In genomic region chr2:100948965-100949364, GRCh38 we compare ENCODE assay signal across 2 cellular contexts.
TF ChIP-seq lines count a peak whose summit lies in the region.

No MANE protein-coding gene starts in this region.

TF ChIP-seq in GM23338, 12 proteins besides CTCF, POLR2A, EP300 and RAD21 (continued from another document):
- no peak for TF ChIP-seq ZNF462 (CRISPR knock-in tag; IDR thresholded peaks at IDR 0.05)
- no peak for TF ChIP-seq ETS1 (IDR thresholded peaks at IDR 0.05)
- TF ChIP-seq REST (IDR thresholded peaks at IDR 0.05; ENCODE audit: unreplicated experiment): no peak
- no peak for TF ChIP-seq NANOG (IDR thresholded peaks at IDR 0.05; ENCODE audit: borderline replicate concordance)
TF ChIP-seq in GM23338: peak in this region for 0.

TF ChIP-seq in WTC11, 78 proteins besides CTCF, POLR2A, EP300 and RAD21:
- TF ChIP-seq ARID4B (CRISPR knock-in tag; IDR thresholded peaks at IDR 0.05; ENCODE audit: borderline replicate concordance) (no peak), ATF6 (CRISPR knock-in tag; IDR thresholded peaks at IDR 0.05) (no peak), ZNF281 (CRISPR knock-in tag; IDR thresholded peaks at IDR 0.05) (no peak), EMX1 (CRISPR knock-in tag; IDR thresholded peaks at IDR 0.05) (no peak), ZBTB21 (CRISPR knock-in tag; IDR thresholded peaks at IDR 0.05; ENCODE audit: borderline replicate concordance) (no peak), AR (CRISPR knock-in tag; IDR thresholded peaks at IDR 0.05) (no peak), ETV6 (CRISPR knock-in tag; IDR thresholded peaks at IDR 0.05) (no peak), MYBL2 (CRISPR knock-in tag; IDR thresholded peaks at IDR 0.05) (no peak), ZNF416 (CRISPR knock-in tag; IDR thresholded peaks at IDR 0.05) (no peak), NR3C1 (CRISPR knock-in tag; conservative IDR thresholded peaks at IDR 0.05; ENCODE audit: low read depth) (no peak), ZNF423 (CRISPR knock-in tag; IDR thresholded peaks at IDR 0.05) (no peak), USF2 (CRISPR knock-in tag; IDR thresholded peaks at IDR 0.05) (no peak)
